Comparison of ENCODE assay signal across 1 cellular context in the genomic region with DNA sequence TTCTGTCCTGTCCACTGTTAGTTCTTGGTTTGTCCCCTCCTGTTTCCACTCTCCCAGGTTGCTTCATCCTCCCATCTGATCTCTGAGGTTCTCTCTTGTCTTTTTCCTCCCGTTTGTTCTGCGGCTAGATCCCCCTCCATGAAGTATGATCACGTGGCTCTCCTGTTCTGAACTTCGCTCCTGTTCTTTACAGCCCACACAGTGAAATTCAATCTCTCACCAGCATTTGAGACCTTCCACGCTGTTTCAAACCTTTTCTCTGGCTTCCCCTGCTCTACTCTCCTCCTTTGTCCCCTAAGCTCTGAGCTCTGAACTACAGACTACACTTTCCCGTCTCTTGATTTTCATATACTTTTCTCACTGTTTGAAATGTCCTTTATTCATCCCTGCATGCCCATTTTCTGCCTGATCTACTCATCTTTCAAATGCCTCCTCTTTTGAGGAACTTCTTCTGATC.
A peak's percentile ranks its signal among the peaks of the same experiment; 100 is the strongest.
TF ChIP-seq lines count a peak whose summit lies in the region.

No MANE protein-coding gene starts in this region.

TF ChIP-seq in HepG2, 621 proteins besides CTCF, POLR2A, EP300 and RAD21 (continued from another document and continues in another):
- TF ChIP-seq, protein P1, sequence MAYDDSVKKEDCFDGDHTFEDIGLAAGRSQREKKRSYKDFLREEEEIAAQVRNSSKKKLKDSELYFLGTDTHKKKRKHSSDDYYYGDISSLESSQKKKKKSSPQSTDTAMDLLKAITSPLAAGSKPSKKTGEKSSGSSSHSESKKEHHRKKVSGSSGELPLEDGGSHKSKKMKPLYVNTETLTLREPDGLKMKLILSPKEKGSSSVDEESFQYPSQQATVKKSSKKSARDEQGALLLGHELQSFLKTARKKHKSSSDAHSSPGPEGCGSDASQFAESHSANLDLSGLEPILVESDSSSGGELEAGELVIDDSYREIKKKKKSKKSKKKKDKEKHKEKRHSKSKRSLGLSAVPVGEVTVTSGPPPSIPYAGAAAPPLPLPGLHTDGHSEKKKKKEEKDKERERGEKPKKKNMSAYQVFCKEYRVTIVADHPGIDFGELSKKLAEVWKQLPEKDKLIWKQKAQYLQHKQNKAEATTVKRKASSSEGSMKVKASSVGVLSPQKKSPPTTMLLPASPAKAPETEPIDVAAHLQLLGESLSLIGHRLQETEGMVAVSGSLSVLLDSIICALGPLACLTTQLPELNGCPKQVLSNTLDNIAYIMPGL (CRISPR knock-in tag; IDR thresholded peaks at IDR 0.05; ENCODE audit: borderline replicate concordance in 1 of 2, low read depth in 1 of 2): peak in 1 of 2 experiments; percentile 52; a peak in 1 of 4 replicates
- TF ChIP-seq ZNF335 (CRISPR knock-in tag; IDR thresholded peaks at IDR 0.05) (no peak), TP53 (CRISPR knock-in tag; conservative IDR thresholded peaks at IDR 0.05) (no peak), JUN (CRISPR knock-in tag; IDR thresholded peaks at IDR 0.05) (no peak), KLF16 (CRISPR knock-in tag; IDR thresholded peaks at IDR 0.05) (0 out of 4 replicates have a peak, but pooled peaks of 1 of the 2 experiments have one; percentile 43), ZEB1 (IDR thresholded peaks at IDR 0.05; ENCODE audit: insufficient replicate concordance, low read depth) (no peak), NCOR1 (IDR thresholded peaks at IDR 0.05; ENCODE audit: borderline replicate concordance, low read length) (no peak), ZNF746 (CRISPR knock-in tag; IDR thresholded peaks at IDR 0.05) (no peak), U2AF2 (IDR thresholded peaks at IDR 0.05; ENCODE audit: low read depth, low read length) (no peak), MED1 (CRISPR knock-in tag; IDR thresholded peaks at IDR 0.05) (peak; percentile 44; the same call in 1 of the 2 replicates), ZNF605 (CRISPR knock-in tag; IDR thresholded peaks at IDR 0.05) (0 out of 2 replicates have a peak, but pooled peaks have one; percentile 63), ZNF367 (CRISPR knock-in tag; IDR thresholded peaks at IDR 0.05; ENCODE audit: borderline replicate concordance) (no peak), ZMYM4 (CRISPR knock-in tag; IDR thresholded peaks at IDR 0.05) (peak; percentile 89), ZNF598 (CRISPR knock-in tag; IDR thresholded peaks at IDR 0.05; ENCODE audit: borderline replicate concordance) (no peak), ZNF343 (CRISPR knock-in tag; IDR thresholded peaks at IDR 0.05) (0 out of 2 replicates have a peak, but pooled peaks have one; percentile 24), FOXK2 (IDR thresholded peaks at IDR 0.05) (peak; percentile 44; the same call in 1 of the 2 replicates), RAD51 (IDR thresholded peaks at IDR 0.05; ENCODE audit: borderline replicate concordance) (peak; percentile 89), SYNCRIP (IDR thresholded peaks at IDR 0.05; ENCODE audit: insufficient read depth, low read depth, low read length) (no peak), ZNF501 (CRISPR knock-in tag; IDR thresholded peaks at IDR 0.05) (no peak), ZNF430 (CRISPR knock-in tag; IDR thresholded peaks at IDR 0.05) (0 out of 2 replicates have a peak, but pooled peaks have one; percentile 56), FOSL2 (CRISPR knock-in tag; IDR thresholded peaks at IDR 0.05) (no peak), EEA1 (CRISPR knock-in tag; IDR thresholded peaks at IDR 0.05; ENCODE audit: borderline replicate concordance) (no peak)
- TF ChIP-seq, protein P2, sequence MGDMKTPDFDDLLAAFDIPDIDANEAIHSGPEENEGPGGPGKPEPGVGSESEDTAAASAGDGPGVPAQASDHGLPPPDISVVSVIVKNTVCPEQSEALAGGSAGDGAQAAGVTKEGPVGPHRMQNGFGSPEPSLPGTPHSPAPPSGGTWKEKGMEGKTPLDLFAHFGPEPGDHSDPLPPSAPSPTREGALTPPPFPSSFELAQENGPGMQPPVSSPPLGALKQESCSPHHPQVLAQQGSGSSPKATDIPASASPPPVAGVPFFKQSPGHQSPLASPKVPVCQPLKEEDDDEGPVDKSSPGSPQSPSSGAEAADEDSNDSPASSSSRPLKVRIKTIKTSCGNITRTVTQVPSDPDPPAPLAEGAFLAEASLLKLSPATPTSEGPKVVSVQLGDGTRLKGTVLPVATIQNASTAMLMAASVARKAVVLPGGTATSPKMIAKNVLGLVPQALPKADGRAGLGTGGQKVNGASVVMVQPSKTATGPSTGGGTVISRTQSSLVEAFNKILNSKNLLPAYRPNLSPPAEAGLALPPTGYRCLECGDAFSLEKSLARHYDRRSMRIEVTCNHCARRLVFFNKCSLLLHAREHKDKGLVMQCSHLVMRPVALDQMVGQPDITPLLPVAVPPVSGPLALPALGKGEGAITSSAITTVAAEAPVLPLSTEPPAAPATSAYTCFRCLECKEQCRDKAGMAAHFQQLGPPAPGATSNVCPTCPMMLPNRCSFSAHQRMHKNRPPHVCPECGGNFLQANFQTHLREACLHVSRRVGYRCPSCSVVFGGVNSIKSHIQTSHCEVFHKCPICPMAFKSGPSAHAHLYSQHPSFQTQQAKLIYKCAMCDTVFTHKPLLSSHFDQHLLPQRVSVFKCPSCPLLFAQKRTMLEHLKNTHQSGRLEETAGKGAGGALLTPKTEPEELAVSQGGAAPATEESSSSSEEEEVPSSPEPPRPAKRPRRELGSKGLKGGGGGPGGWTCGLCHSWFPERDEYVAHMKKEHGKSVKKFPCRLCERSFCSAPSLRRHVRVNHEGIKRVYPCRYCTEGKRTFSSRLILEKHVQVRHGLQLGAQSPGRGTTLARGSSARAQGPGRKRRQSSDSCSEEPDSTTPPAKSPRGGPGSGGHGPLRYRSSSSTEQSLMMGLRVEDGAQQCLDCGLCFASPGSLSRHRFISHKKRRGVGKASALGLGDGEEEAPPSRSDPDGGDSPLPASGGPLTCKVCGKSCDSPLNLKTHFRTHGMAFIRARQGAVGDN (CRISPR knock-in tag; IDR thresholded peaks at IDR 0.05): no peak
- TF ChIP-seq, protein P3, sequence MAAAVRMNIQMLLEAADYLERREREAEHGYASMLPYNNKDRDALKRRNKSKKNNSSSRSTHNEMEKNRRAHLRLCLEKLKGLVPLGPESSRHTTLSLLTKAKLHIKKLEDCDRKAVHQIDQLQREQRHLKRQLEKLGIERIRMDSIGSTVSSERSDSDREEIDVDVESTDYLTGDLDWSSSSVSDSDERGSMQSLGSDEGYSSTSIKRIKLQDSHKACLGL (CRISPR knock-in tag; IDR thresholded peaks at IDR 0.05): no peak
- TF ChIP-seq, protein P4, sequence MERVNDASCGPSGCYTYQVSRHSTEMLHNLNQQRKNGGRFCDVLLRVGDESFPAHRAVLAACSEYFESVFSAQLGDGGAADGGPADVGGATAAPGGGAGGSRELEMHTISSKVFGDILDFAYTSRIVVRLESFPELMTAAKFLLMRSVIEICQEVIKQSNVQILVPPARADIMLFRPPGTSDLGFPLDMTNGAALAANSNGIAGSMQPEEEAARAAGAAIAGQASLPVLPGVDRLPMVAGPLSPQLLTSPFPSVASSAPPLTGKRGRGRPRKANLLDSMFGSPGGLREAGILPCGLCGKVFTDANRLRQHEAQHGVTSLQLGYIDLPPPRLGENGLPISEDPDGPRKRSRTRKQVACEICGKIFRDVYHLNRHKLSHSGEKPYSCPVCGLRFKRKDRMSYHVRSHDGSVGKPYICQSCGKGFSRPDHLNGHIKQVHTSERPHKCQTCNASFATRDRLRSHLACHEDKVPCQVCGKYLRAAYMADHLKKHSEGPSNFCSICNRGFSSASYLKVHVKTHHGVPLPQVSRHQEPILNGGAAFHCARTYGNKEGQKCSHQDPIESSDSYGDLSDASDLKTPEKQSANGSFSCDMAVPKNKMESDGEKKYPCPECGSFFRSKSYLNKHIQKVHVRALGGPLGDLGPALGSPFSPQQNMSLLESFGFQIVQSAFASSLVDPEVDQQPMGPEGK (CRISPR knock-in tag; IDR thresholded peaks at IDR 0.05): peak; percentile 60
- TF ChIP-seq, protein P5, sequence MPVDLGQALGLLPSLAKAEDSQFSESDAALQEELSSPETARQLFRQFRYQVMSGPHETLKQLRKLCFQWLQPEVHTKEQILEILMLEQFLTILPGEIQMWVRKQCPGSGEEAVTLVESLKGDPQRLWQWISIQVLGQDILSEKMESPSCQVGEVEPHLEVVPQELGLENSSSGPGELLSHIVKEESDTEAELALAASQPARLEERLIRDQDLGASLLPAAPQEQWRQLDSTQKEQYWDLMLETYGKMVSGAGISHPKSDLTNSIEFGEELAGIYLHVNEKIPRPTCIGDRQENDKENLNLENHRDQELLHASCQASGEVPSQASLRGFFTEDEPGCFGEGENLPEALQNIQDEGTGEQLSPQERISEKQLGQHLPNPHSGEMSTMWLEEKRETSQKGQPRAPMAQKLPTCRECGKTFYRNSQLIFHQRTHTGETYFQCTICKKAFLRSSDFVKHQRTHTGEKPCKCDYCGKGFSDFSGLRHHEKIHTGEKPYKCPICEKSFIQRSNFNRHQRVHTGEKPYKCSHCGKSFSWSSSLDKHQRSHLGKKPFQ (CRISPR knock-in tag; IDR thresholded peaks at IDR 0.05; ENCODE audit: insufficient replicate concordance): no peak
- TF ChIP-seq, protein P6, sequence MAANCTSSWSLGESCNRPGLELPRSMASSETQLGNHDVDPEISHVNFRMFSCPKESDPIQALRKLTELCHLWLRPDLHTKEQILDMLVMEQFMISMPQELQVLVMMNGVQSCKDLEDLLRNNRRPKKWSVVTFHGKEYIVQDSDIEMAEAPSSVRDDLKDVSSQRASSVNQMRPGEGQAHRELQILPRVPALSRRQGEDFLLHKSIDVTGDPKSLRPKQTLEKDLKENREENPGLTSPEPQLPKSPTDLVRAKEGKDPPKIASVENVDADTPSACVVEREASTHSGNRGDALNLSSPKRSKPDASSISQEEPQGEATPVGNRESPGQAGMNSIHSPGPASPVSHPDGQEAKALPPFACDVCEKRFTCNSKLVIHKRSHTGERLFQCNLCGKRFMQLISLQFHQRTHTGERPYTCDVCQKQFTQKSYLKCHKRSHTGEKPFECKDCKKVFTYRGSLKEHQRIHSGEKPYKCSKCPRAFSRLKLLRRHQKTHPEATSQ (CRISPR knock-in tag; IDR thresholded peaks at IDR 0.05; ENCODE audit: borderline replicate concordance): 0 out of 2 replicates have a peak, but pooled peaks have one; percentile 35
- TF ChIP-seq, protein P7, sequence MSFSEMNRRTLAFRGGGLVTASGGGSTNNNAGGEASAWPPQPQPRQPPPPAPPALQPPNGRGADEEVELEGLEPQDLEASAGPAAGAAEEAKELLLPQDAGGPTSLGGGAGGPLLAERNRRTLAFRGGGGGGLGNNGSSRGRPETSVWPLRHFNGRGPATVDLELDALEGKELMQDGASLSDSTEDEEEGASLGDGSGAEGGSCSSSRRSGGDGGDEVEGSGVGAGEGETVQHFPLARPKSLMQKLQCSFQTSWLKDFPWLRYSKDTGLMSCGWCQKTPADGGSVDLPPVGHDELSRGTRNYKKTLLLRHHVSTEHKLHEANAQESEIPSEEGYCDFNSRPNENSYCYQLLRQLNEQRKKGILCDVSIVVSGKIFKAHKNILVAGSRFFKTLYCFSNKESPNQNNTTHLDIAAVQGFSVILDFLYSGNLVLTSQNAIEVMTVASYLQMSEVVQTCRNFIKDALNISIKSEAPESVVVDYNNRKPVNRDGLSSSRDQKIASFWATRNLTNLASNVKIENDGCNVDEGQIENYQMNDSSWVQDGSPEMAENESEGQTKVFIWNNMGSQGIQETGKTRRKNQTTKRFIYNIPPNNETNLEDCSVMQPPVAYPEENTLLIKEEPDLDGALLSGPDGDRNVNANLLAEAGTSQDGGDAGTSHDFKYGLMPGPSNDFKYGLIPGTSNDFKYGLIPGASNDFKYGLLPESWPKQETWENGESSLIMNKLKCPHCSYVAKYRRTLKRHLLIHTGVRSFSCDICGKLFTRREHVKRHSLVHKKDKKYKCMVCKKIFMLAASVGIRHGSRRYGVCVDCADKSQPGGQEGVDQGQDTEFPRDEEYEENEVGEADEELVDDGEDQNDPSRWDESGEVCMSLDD (CRISPR knock-in tag; IDR thresholded peaks at IDR 0.05; ENCODE audit: borderline replicate concordance): peak; percentile 48; the same call in 1 of the 2 replicates
- TF ChIP-seq, protein P8, sequence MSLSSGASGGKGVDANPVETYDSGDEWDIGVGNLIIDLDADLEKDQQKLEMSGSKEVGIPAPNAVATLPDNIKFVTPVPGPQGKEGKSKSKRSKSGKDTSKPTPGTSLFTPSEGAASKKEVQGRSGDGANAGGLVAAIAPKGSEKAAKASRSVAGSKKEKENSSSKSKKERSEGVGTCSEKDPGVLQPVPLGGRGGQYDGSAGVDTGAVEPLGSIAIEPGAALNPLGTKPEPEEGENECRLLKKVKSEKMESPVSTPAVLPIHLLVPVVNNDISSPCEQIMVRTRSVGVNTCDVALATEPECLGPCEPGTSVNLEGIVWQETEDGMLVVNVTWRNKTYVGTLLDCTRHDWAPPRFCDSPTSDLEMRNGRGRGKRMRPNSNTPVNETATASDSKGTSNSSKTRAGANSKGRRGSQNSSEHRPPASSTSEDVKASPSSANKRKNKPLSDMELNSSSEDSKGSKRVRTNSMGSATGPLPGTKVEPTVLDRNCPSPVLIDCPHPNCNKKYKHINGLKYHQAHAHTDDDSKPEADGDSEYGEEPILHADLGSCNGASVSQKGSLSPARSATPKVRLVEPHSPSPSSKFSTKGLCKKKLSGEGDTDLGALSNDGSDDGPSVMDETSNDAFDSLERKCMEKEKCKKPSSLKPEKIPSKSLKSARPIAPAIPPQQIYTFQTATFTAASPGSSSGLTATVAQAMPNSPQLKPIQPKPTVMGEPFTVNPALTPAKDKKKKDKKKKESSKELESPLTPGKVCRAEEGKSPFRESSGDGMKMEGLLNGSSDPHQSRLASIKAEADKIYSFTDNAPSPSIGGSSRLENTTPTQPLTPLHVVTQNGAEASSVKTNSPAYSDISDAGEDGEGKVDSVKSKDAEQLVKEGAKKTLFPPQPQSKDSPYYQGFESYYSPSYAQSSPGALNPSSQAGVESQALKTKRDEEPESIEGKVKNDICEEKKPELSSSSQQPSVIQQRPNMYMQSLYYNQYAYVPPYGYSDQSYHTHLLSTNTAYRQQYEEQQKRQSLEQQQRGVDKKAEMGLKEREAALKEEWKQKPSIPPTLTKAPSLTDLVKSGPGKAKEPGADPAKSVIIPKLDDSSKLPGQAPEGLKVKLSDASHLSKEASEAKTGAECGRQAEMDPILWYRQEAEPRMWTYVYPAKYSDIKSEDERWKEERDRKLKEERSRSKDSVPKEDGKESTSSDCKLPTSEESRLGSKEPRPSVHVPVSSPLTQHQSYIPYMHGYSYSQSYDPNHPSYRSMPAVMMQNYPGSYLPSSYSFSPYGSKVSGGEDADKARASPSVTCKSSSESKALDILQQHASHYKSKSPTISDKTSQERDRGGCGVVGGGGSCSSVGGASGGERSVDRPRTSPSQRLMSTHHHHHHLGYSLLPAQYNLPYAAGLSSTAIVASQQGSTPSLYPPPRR (CRISPR knock-in tag; IDR thresholded peaks at IDR 0.05; ENCODE audit: borderline replicate concordance): no peak
- TF ChIP-seq, protein P9, sequence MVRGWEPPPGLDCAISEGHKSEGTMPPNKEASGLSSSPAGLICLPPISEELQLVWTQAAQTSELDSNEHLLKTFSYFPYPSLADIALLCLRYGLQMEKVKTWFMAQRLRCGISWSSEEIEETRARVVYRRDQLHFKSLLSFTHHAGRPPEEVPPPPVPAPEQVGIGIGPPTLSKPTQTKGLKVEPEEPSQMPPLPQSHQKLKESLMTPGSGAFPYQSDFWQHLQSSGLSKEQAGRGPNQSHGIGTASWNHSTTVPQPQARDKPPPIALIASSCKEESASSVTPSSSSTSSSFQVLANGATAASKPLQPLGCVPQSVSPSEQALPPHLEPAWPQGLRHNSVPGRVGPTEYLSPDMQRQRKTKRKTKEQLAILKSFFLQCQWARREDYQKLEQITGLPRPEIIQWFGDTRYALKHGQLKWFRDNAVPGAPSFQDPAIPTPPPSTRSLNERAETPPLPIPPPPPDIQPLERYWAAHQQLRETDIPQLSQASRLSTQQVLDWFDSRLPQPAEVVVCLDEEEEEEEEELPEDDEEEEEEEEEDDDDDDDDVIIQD (CRISPR knock-in tag; IDR thresholded peaks at IDR 0.05; ENCODE audit: low read depth): peak; percentile 69; the same call in 1 of the 2 replicates
- TF ChIP-seq, protein P10, sequence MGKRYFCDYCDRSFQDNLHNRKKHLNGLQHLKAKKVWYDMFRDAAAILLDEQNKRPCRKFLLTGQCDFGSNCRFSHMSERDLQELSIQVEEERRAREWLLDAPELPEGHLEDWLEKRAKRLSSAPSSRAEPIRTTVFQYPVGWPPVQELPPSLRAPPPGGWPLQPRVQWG (CRISPR knock-in tag; IDR thresholded peaks at IDR 0.05; ENCODE audit: borderline replicate concordance, low read depth): no peak
